ENCODE assay signal across 8 cellular contexts in the genomic region with DNA sequence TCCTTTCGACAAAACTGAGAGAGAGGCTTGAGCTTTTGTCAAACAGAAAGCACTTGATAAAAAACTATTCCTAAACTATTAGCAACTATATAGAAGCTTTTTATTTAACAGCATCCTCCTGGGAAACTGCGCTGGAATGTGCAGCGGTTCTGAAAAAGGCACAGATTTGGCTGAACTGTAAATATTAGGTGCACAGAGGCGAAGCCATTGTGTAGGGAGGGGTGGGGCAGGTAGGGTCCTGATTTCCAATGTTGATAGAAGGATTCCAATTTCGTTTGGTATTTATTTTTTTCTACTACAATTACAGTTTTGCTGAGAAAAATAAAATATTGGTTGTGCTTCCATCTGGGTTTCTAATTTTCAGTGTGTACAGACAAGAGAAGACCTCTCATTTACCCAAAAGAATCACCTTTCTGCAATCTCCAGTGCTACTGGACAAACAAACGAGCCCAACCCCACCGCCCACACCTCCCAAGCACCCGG. TPM values are rescaled to one million over a fixed set of nuclear protein-coding genes. Genes with fewer than 3 reads are reported as not detected.
DNase-seq lines count a peak whose midpoint lies in the region; ATAC-seq and TF ChIP-seq lines count a peak whose summit lies in the region.

No MANE protein-coding gene starts in this region.

- no peak for TF ChIP-seq CTCF in left ventricle myocardium inferior (IDR thresholded peaks at IDR 0.05; ENCODE audit: borderline replicate concordance)
- no peak for TF ChIP-seq CTCF in cardiac fibroblast (IDR thresholded peaks at IDR 0.05; ENCODE audit: low read depth, low read length)
- no peak for TF ChIP-seq CTCF in vagina (IDR thresholded peaks at IDR 0.05)

- no peak for ATAC-seq in left ventricle myocardium superior

- H3K27ac ChIP-seq in left ventricle myocardium inferior (replicated peaks) (peak overlapping the region; percentile 81), mucosa of rectum (ENCODE audit: low read depth in 2 of 2, low read length in 2 of 2) (peak overlapping the region; percentile 96 to 98), vagina (peak overlapping the region; percentile 71)

- H3K9me3 ChIP-seq in left ventricle myocardium inferior (replicated peaks) (no peaks in the 10 kb centered on the region), mucosa of rectum (ENCODE audit: control insufficient read depth in 2 of 2, low read length in 2 of 2) (no peaks in the 10 kb centered on the region), vagina (no peaks in the 10 kb centered on the region)

- H3K4me3 ChIP-seq in left ventricle myocardium inferior: peak overlapping the region; percentile 87
- H3K4me3 ChIP-seq in cardiac fibroblast (replicated peaks in 1 of 2; ENCODE audit: low read depth in 2 of 2, low read length in 2 of 2): peak overlapping the region; percentile 73 to 76
- peak overlapping the region; percentile 38 to 87 for H3K4me3 ChIP-seq in mucosa of rectum (ENCODE audit: low read length in 2 of 2)
- peak overlapping the region; percentile 61 to 64 for H3K4me3 ChIP-seq in vagina

- H3K36me3 ChIP-seq in left ventricle myocardium inferior: no peaks in the 10 kb centered on the region
- H3K36me3 ChIP-seq in mucosa of rectum (ENCODE audit: control insufficient read depth in 2 of 2, insufficient read depth in 2 of 2, low read length in 2 of 2): no peaks in the 10 kb centered on the region
- no peaks in the 10 kb centered on the region for H3K36me3 ChIP-seq in vagina

- no peaks in the 10 kb centered on the region for H3K27me3 ChIP-seq in left ventricle myocardium inferior (ENCODE audit: low read depth)
- H3K27me3 ChIP-seq in mucosa of rectum (ENCODE audit: control insufficient read depth in 2 of 2, insufficient read depth in 2 of 2, low read length in 2 of 2): no peaks in the 10 kb centered on the region
- H3K27me3 ChIP-seq in vagina: no peaks in the 10 kb centered on the region

- peaks cover 29% of the 10 kb centered on the region for H3K4me1 ChIP-seq in left ventricle myocardium inferior
- peaks cover 2 to 13% of the 10 kb centered on the region in 2 donors for H3K4me1 ChIP-seq in mucosa of rectum (ENCODE audit: control insufficient read depth in 2 of 2, insufficient read depth in 2 of 2, low read length in 2 of 2)
- H3K4me1 ChIP-seq in vagina: peaks cover 5% of the 10 kb centered on the region

- intact Hi-C loops in left ventricle myocardium inferior (cut with micrococcal nuclease) (loop anchor here (2.0 kb wide), 1 partner anchor 40 kb away; no protein-coding TSS in a partner anchor), left ventricle myocardium superior (cut with micrococcal nuclease) (no loop called here), vagina (cut with DNase I) (no loop called here)

- TF ChIP-seq POLR2A in vagina (IDR thresholded peaks at IDR 0.05): no peak

- H3K9ac ChIP-seq in mucosa of rectum (ENCODE audit: low read depth in 1 of 2, low read length in 2 of 2): peak overlapping the region; percentile 35 to 95

- no peak for DNase-seq in left ventricle myocardium inferior
- no peak for DNase-seq in left ventricle myocardium superior
- DNase-seq in cardiac fibroblast (ENCODE audit: low read depth in 2 of 2): no peak
- no peak for DNase-seq in vagina (ENCODE audit: extremely low spot score in 2 of 2)
- DNase-seq in stimulated activated CD4-positive, alpha-beta T cell treated with anti-CD3 and anti-CD28 coated beads, Interleukin-4, amount 100 ng/mL, for 1 hour: no peak
- DNase-seq in activated CD4-positive, CD25-positive, alpha-beta regulatory T cell (lab: John Stamatoyannopoulos, UW): no peak
- DNase-seq in germinal center (ENCODE audit: low spot score): no peak

RNA-seq across cellular contexts. Expression of gene SH3BGRL2, which starts 0.7 kb away (rescaled TPM):
- total RNA-seq in left ventricle myocardium inferior: 5.8 TPM
- 9.0 TPM for total RNA-seq in left ventricle myocardium superior
- 38.3 TPM for total RNA-seq in vagina
